ENCODE assay signal across 21 cellular contexts in genomic region chr19:29515233-29515619, GRCh38. TPM values are rescaled to one million over a fixed set of nuclear protein-coding genes. Genes with fewer than 3 reads are reported as not detected.
DNase-seq lines count a peak whose midpoint lies in the region; ATAC-seq, FAIRE-seq and TF ChIP-seq lines count a peak whose summit lies in the region.
"Had no signal": no experiment of that assay in that cellular context is flagged by ENCODE, and none has a peak within 500 bp of the region (broad histone marks: within the 10 kb centered on the region; RNA-seq: fewer than 3 reads in every experiment).

No MANE protein-coding gene starts in this region.

- no peaks in the 10 kb centered on the region for H3K36me3 ChIP-seq in lower lobe of right lung
- H3K36me3 ChIP-seq: BLaER1 had no signal

- H3K27ac ChIP-seq in lower lobe of right lung, result no peak overlapping the region
- H3K27ac ChIP-seq: BLaER1, GM23248 had no signal

- intact Hi-C loops in activated CD8-positive, alpha-beta T cell treated with anti-CD3 and anti-CD28 coated beads for 36 hours (cut with micrococcal nuclease), result no loop called here
- intact Hi-C loops in lower lobe of right lung (cut with DNase I), result no loop called here

- DNase-seq in activated CD8-positive, alpha-beta T cell treated with anti-CD3 and anti-CD28 coated beads, Interleukin-2, amount 10 ng/mL, durations not matched to agents 7 days and 5 days, result no peak
- DNase-seq in activated CD8-positive, alpha-beta T cell treated with anti-CD3 and anti-CD28 coated beads for 36 hours, result no peak
- DNase-seq in lower lobe of right lung, result peak; percentile 14
- no peak for DNase-seq in stimulated activated naive CD8-positive, alpha-beta T cell treated with anti-CD3 and anti-CD28 coated beads, Interleukin-15, Interleukin-2, amounts not matched to agents 100 U/mL and 50 U/mL, for 24 hours
- no peak for DNase-seq in GM19239 (ENCODE audit: insufficient read length, low spot score)
- DNase-seq in NCI-H1930 (lab: John Stamatoyannopoulos, UW), result no peak
- DNase-seq: GDM1, Kasumi-1, MM.1S, NCI-H1105, NCI-H226, NCI-H524 treated with DMSO at 0.1 percent for 48 hours had no signal

- TF ChIP-seq CTCF in activated CD8-positive, alpha-beta T cell treated with anti-CD3 and anti-CD28 coated beads for 36 hours (IDR thresholded peaks at IDR 0.05), result no peak
- no peak for TF ChIP-seq CTCF in lower lobe of right lung (IDR thresholded peaks at IDR 0.05)

- no peaks in the 10 kb centered on the region for H3K9me3 Mint-ChIP-seq in activated CD8-positive, alpha-beta T cell treated with anti-CD3 and anti-CD28 coated beads, Interleukin-2, amount 10 ng/mL, durations not matched to agents 7 days and 5 days (ENCODE audit: insufficient read depth)
- no peaks in the 10 kb centered on the region for H3K9me3 Mint-ChIP-seq in activated CD8-positive, alpha-beta T cell treated with anti-CD3 and anti-CD28 coated beads for 36 hours
- H3K9me3 Mint-ChIP-seq: CD8-positive, alpha-beta memory T cell had no signal

- no peaks in the 10 kb centered on the region for H3K9me3 ChIP-seq in lower lobe of right lung
- H3K9me3 ChIP-seq: BLaER1 had no signal

- peak; percentile 33 for ATAC-seq in activated CD8-positive, alpha-beta T cell treated with anti-CD3 and anti-CD28 coated beads, Interleukin-2, amount 10 ng/mL, durations not matched to agents 7 days and 5 days
- no peak for ATAC-seq in activated CD8-positive, alpha-beta T cell treated with anti-CD3 and anti-CD28 coated beads for 36 hours
- ATAC-seq in HG03354 (IDR thresholded peaks at IDR 0.05; ENCODE audit: poor library complexity, severe bottlenecking, unreplicated experiment), result peak; percentile 20
- ATAC-seq in lower lobe of right lung, result no peak
- peak; percentile 15 for ATAC-seq in stimulated activated naive CD8-positive, alpha-beta T cell treated with anti-CD3 and anti-CD28 coated beads, Interleukin-15, Interleukin-2, amounts not matched to agents 100 U/mL and 50 U/mL, for 24 hours
- no peak for ATAC-seq in HG02588 (IDR thresholded peaks at IDR 0.05; ENCODE audit: unreplicated experiment)
- ATAC-seq: GM12878 had no signal

- no peak for FAIRE-seq in GM19239 (lab: Jason Lieb, UNC)
- FAIRE-seq: GM12878, GM18507 had no signal

- H3K4me1 Mint-ChIP-seq in activated CD8-positive, alpha-beta T cell treated with anti-CD3 and anti-CD28 coated beads, Interleukin-2, amount 10 ng/mL, durations not matched to agents 7 days and 5 days (ENCODE audit: low read depth), result no peaks in the 10 kb centered on the region
- no peaks in the 10 kb centered on the region for H3K4me1 Mint-ChIP-seq in activated CD8-positive, alpha-beta T cell treated with anti-CD3 and anti-CD28 coated beads for 36 hours (ENCODE audit: low read depth)
- H3K4me1 Mint-ChIP-seq: CD8-positive, alpha-beta memory T cell; IgD-negative memory B cell had no signal

- CTCF ChIA-PET in activated CD8-positive, alpha-beta T cell treated with anti-CD3 and anti-CD28 coated beads, Interleukin-2, amount 10 ng/mL, durations not matched to agents 7 days and 5 days (lab: Charles Lee), result no interaction called here
- CTCF ChIA-PET in activated CD8-positive, alpha-beta T cell treated with anti-CD3 and anti-CD28 coated beads for 36 hours (lab: Charles Lee), result no interaction called here

- peaks cover 21% of the 10 kb centered on the region for H3K27me3 ChIP-seq in lower lobe of right lung (ENCODE audit: low read depth)

- no peaks in the 10 kb centered on the region for H3K36me3 Mint-ChIP-seq in activated CD8-positive, alpha-beta T cell treated with anti-CD3 and anti-CD28 coated beads, Interleukin-2, amount 10 ng/mL, durations not matched to agents 7 days and 5 days (ENCODE audit: low read depth)
- no peaks in the 10 kb centered on the region for H3K36me3 Mint-ChIP-seq in activated CD8-positive, alpha-beta T cell treated with anti-CD3 and anti-CD28 coated beads for 36 hours (ENCODE audit: low read depth)
- H3K36me3 Mint-ChIP-seq: CD8-positive, alpha-beta memory T cell; IgD-negative memory B cell had no signal

- no peaks in the 10 kb centered on the region for H3K4me1 ChIP-seq in lower lobe of right lung
- H3K4me1 ChIP-seq: BLaER1 had no signal

- no peaks in the 10 kb centered on the region for H3K27me3 Mint-ChIP-seq in activated CD8-positive, alpha-beta T cell treated with anti-CD3 and anti-CD28 coated beads, Interleukin-2, amount 10 ng/mL, durations not matched to agents 7 days and 5 days (ENCODE audit: low read depth)
- peaks cover 4% of the 10 kb centered on the region for H3K27me3 Mint-ChIP-seq in activated CD8-positive, alpha-beta T cell treated with anti-CD3 and anti-CD28 coated beads for 36 hours

- H3K27ac Mint-ChIP-seq in activated CD8-positive, alpha-beta T cell treated with anti-CD3 and anti-CD28 coated beads, Interleukin-2, amount 10 ng/mL, durations not matched to agents 7 days and 5 days, result no peak overlapping the region
- H3K27ac Mint-ChIP-seq in activated CD8-positive, alpha-beta T cell treated with anti-CD3 and anti-CD28 coated beads for 36 hours, result no peak overlapping the region
- H3K27ac Mint-ChIP-seq: IgD-negative memory B cell had no signal

- POLR2A ChIA-PET in activated CD8-positive, alpha-beta T cell treated with anti-CD3 and anti-CD28 coated beads, Interleukin-2, amount 10 ng/mL, durations not matched to agents 7 days and 5 days (lab: Charles Lee), result no interaction called here
- POLR2A ChIA-PET in activated CD8-positive, alpha-beta T cell treated with anti-CD3 and anti-CD28 coated beads for 36 hours (lab: Charles Lee), result interaction anchor here (0.6 kb wide), 1 partner anchor 282 kb away, joined by 3 read pairs; no protein-coding TSS in a partner anchor

- no peak overlapping the region for H3K4me3 Mint-ChIP-seq in activated CD8-positive, alpha-beta T cell treated with anti-CD3 and anti-CD28 coated beads, Interleukin-2, amount 10 ng/mL, durations not matched to agents 7 days and 5 days
- H3K4me3 Mint-ChIP-seq in activated CD8-positive, alpha-beta T cell treated with anti-CD3 and anti-CD28 coated beads for 36 hours, result no peak overlapping the region
- H3K4me3 Mint-ChIP-seq: CD8-positive, alpha-beta memory T cell; IgD-negative memory B cell had no signal

- no peak overlapping the region for H3K4me3 ChIP-seq in lower lobe of right lung
- H3K4me3 ChIP-seq: BLaER1, GM12878, GM23248 had no signal

RNA-seq across cellular contexts. Expression of gene VSTM2B, which starts 10.6 kb away (rescaled TPM):
- total RNA-seq in activated CD8-positive, alpha-beta T cell treated with anti-CD3 and anti-CD28 coated beads, Interleukin-2, amount 10 ng/mL, durations not matched to agents 7 days and 5 days, result not detected
- not detected for total RNA-seq in activated CD8-positive, alpha-beta T cell treated with anti-CD3 and anti-CD28 coated beads for 36 hours
- not detected for total RNA-seq in lower lobe of right lung
- total RNA-seq: A172; CD8-positive, alpha-beta memory T cell; GM12878; GM23248 had no signal

Comparison
In these comparisons a context has a peak if more than half of its experiments do, and no peak if none do; other contexts are left out.
1. ATAC-seq: peak in activated CD8-positive, alpha-beta T cell treated with anti-CD3 and anti-CD28 coated beads, Interleukin-2, amount 10 ng/mL, durations not matched to agents 7 days and 5 days (single experiment), HG03354 (single experiment) and stimulated activated naive CD8-positive, alpha-beta T cell treated with anti-CD3 and anti-CD28 coated beads, Interleukin-15, Interleukin-2, amounts not matched to agents 100 U/mL and 50 U/mL, for 24 hours (single experiment); none in activated CD8-positive, alpha-beta T cell treated with anti-CD3 and anti-CD28 coated beads for 36 hours (single experiment), lower lobe of right lung (0 of 2) and HG02588 (single experiment).